ENCODE assay signal across 14 cellular contexts in genomic region chr10:49187044-49187484, GRCh38. TPM values are rescaled to one million over a fixed set of nuclear protein-coding genes. Genes with fewer than 3 reads are reported as not detected.
A peak's percentile ranks its signal among the peaks of the same experiment; 100 is the strongest.
DNase-seq lines count a peak whose midpoint lies in the region; ATAC-seq, FAIRE-seq and TF ChIP-seq lines count a peak whose summit lies in the region.
"Had no signal": no experiment of that assay in that cellular context is flagged by ENCODE, and none has a peak within 500 bp of the region (broad histone marks: within the 10 kb centered on the region; RNA-seq: fewer than 3 reads in every experiment).

No MANE protein-coding gene starts in this region.

- intact Hi-C loops in sigmoid colon (cut with DNase I), result no loop called here

- DNase-seq in Ammon's horn (ENCODE audit: low spot score) (peak; percentile 6), GM12891 (ENCODE audit: insufficient read length, low spot score) (no peak), coronary artery (ENCODE audit: low spot score) (peak; percentile 66), foreskin keratinocyte (no peak), sigmoid colon (no peak), NCI-H82 treated with DMSO at 0.1 percent for 48 hours (lab: John Stamatoyannopoulos, UW; ENCODE audit: unreplicated experiment) (no peak), DMS153 (lab: John Stamatoyannopoulos, UW) (no peak)
- DNase-seq: NCI-H446, SK-N-SH had no signal

- no peaks in the 10 kb centered on the region for H3K27me3 ChIP-seq in mucosa of rectum (ENCODE audit: control insufficient read depth in 2 of 2, insufficient read depth in 2 of 2, low read length in 2 of 2)
- H3K27me3 ChIP-seq in foreskin keratinocyte, result peaks cover 3% of the 10 kb centered on the region
- no peaks in the 10 kb centered on the region for H3K27me3 ChIP-seq in sigmoid colon

- TF ChIP-seq POLR2A in GM12891 (IDR thresholded peaks at IDR 0.05; ENCODE audit: low read depth, low read length) (no peak), sigmoid colon (IDR thresholded peaks at IDR 0.05) (no peak)

- no peaks in the 10 kb centered on the region for H3K36me3 ChIP-seq in mucosa of rectum (ENCODE audit: control insufficient read depth in 2 of 2, insufficient read depth in 2 of 2, low read length in 2 of 2)
- no peaks in the 10 kb centered on the region for H3K36me3 ChIP-seq in sigmoid colon

- H3K27ac ChIP-seq in coronary artery, result no peak overlapping the region
- H3K27ac ChIP-seq in mucosa of rectum (ENCODE audit: low read depth in 2 of 2, low read length in 2 of 2), result peak overlapping the region; percentile 15 to 67
- H3K27ac ChIP-seq in foreskin keratinocyte, result no peak overlapping the region
- no peak overlapping the region for H3K27ac ChIP-seq in sigmoid colon
- H3K27ac ChIP-seq: C4-2B, KMS-11 had no signal

- WGBS in sigmoid colon, 2 donors, result 47 to 58% methylated on average over 8 of the region's 8 CpGs

- H3K4me1 ChIP-seq in mucosa of rectum (ENCODE audit: control insufficient read depth in 2 of 2, insufficient read depth in 2 of 2, low read length in 2 of 2) (peaks cover 4 to 14% of the 10 kb centered on the region in 2 donors), foreskin keratinocyte (no peaks in the 10 kb centered on the region), sigmoid colon (peaks cover 0 to 10% (median 4%) of the 10 kb centered on the region in 4 donors)

- no peak for TF ChIP-seq EP300 in sigmoid colon (IDR thresholded peaks at IDR 0.05)

- H3K4me3 ChIP-seq in coronary artery, result peak overlapping the region; percentile 64
- H3K4me3 ChIP-seq in mucosa of rectum (ENCODE audit: low read length in 2 of 2), result peak overlapping the region; percentile 31 to 71
- peak overlapping the region in 2 of 4 donors; percentile 14 to 34 for H3K4me3 ChIP-seq in sigmoid colon

- no peak for ATAC-seq in foreskin keratinocyte

- peak overlapping the region in 1 of 2 donors; percentile 52 for H3K9ac ChIP-seq in mucosa of rectum (ENCODE audit: low read depth in 1 of 2, low read length in 2 of 2)
- H3K9ac ChIP-seq: KMS-11, SK-N-SH had no signal

- peak; percentile 88 for FAIRE-seq in GM12891 (lab: Jason Lieb, UNC)

- no peaks in the 10 kb centered on the region for H3K9me3 ChIP-seq in mucosa of rectum (ENCODE audit: control insufficient read depth in 2 of 2, low read length in 2 of 2)
- H3K9me3 ChIP-seq in sigmoid colon, result no peaks in the 10 kb centered on the region
- H3K9me3 ChIP-seq: SK-N-SH had no signal

- TF ChIP-seq CTCF in coronary artery (IDR thresholded peaks at IDR 0.05) (no peak), foreskin keratinocyte (conservative IDR thresholded peaks at IDR 0.05) (no peak), sigmoid colon (IDR thresholded peaks at IDR 0.05) (no peak)

TF ChIP-seq in GM12891, 5 proteins besides CTCF, POLR2A, EP300 and RAD21:
- TF ChIP-seq SPI1 (IDR thresholded peaks at IDR 0.05; ENCODE audit: low read depth, low read length) (no peak), PAX5 (IDR thresholded peaks at IDR 0.05; ENCODE audit: insufficient read depth, low read length, severe bottlenecking) (no peak), POU2F2 (IDR thresholded peaks at IDR 0.05; ENCODE audit: low read depth, low read length) (no peak), TAF1 (IDR thresholded peaks at IDR 0.05; ENCODE audit: low read depth, low read length) (no peak), POLR2AphosphoS5 (IDR thresholded peaks at IDR 0.05; ENCODE audit: low read depth, low read length) (no peak)
TF ChIP-seq in GM12891: peak in this region for 0.

RNA-seq across cellular contexts. Expression of gene TMEM273, which starts 1.1 kb away (rescaled TPM):
- polyA plus RNA-seq in GM12891 (2012; ENCODE audit: low read depth, missing spikeins), result 14.3 TPM
- total RNA-seq in foreskin keratinocyte, result not detected in 2 replicates
- not detected in 2 replicates for polyA plus RNA-seq in foreskin keratinocyte
- 10 to 100 TPM in 2 of 4 donors, 1 to 10 TPM in 2; 8.0 to 17.8 (median 9.9) TPM for total RNA-seq in sigmoid colon
- 10 to 100 TPM in 2 of 3 donors, 1 to 10 TPM in 1; 5.4 to 15.6 (median 11.1) TPM for polyA plus RNA-seq in sigmoid colon
- polyA plus RNA-seq: SK-N-SH had no signal

RNA-seq across cellular contexts. Expression of gene FAM170B, which starts 53.2 kb away (rescaled TPM):
- polyA plus RNA-seq in GM12891 (2012; ENCODE audit: low read depth, missing spikeins), result not detected
- total RNA-seq in foreskin keratinocyte (not detected in 2 replicates), sigmoid colon (not detected)
- polyA plus RNA-seq in foreskin keratinocyte (not detected in 2 replicates), sigmoid colon (not detected)
- total RNA-seq: dermis microvascular lymphatic vessel endothelial cell, neural crest cell had no signal
- polyA plus RNA-seq: SK-N-SH had no signal

Comparison
In these comparisons a context has a peak if more than half of its experiments do, and no peak if none do; other contexts are left out.
1. DNase-seq: peak in Ammon's horn (single experiment) and coronary artery (single experiment); none in GM12891 (single experiment), foreskin keratinocyte (0 of 2), sigmoid colon (single experiment), NCI-H82 treated with DMSO at 0.1 percent for 48 hours (single experiment) and DMS153 (single experiment).
2. H3K27ac ChIP-seq: peak in mucosa of rectum (2 of 2); none in coronary artery (0 of 2), foreskin keratinocyte (single experiment) and sigmoid colon (0 of 4).